Comparison of ENCODE assay signal across 23 cellular contexts in the genomic region with DNA sequence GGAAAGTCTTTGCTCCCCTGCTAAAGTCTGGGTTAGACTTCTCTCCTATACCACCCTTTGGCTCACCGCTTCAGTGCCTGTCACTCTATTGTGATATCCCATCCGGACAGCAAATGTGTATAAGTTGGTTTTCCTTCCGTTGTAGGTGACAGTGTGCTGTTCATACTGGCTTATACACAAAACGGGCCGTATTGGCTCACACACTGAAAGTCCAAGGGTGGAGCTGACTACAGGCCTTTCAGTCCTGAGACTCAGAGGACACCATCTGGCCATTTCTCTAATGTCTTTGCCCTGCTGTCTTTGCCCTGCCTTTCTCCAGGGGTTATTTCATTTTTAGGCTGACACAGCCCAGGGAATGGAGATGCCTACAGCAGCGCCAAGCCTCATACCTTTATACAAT.
"Had no signal": no experiment of that assay in that cellular context is flagged by ENCODE, and none has a peak within 500 bp of the region (broad histone marks: within the 10 kb centered on the region; RNA-seq: fewer than 3 reads in every experiment).

No MANE protein-coding gene starts in this region.

- H3K27me3 ChIP-seq: brain microvascular endothelial cell, tibial nerve, vagina had no signal

- H3K27ac Mint-ChIP-seq: activated CD4-positive, alpha-beta T cell treated with anti-CD3 and anti-CD28 coated beads, Interleukin-2, amount 10 ng/mL, durations not matched to agents 7 days and 5 days; activated CD8-positive, alpha-beta T cell treated with anti-CD3 and anti-CD28 coated beads, Interleukin-2, amount 10 ng/mL, durations not matched to agents 7 days and 5 days; activated naive CD4-positive, alpha-beta T cell treated with anti-CD3 and anti-CD28 coated beads, Interleukin-2, amount 10 ng/mL, durations not matched to agents 7 days and 5 days; activated naive CD8-positive, alpha-beta T cell treated with anti-CD3 and anti-CD28 coated beads, Interleukin-2, amount 50 U/mL, for 24 hours; activated T-cell treated with anti-CD3 and anti-CD28 coated beads, Interleukin-2, amount 50 U/mL, for 24 hours; activated T-helper 2 cell treated with anti-CD3 and anti-CD28 coated beads, Interferon-gamma antibody, Interleukin-2, Interleukin-4, amounts not matched to agents 10 μg/mL and 5 μg/mL and 100 μg/mL, durations not matched to agents 14 hours and 24 hours and 36 hours; effector memory CD8-positive, alpha-beta T cell; T-helper 1 cell treated with Interleukin-12 subunit alpha and Interleukin-12 subunit beta and Interleukin-4 antibody, amounts not matched to agents 30 μg/mL and 1 μg/mL, for 36 hours had no signal

- H3K4me1 Mint-ChIP-seq: activated CD4-positive, alpha-beta T cell treated with anti-CD3 and anti-CD28 coated beads, Interleukin-2, amount 10 ng/mL, durations not matched to agents 7 days and 5 days; activated naive CD4-positive, alpha-beta T cell treated with anti-CD3 and anti-CD28 coated beads, Interleukin-2, amount 10 ng/mL, durations not matched to agents 7 days and 5 days; activated naive CD8-positive, alpha-beta T cell treated with anti-CD3 and anti-CD28 coated beads, Interleukin-2, amount 50 U/mL, for 24 hours; naive B cell had no signal

- ATAC-seq: activated CD4-positive, CD25-positive, alpha-beta regulatory T cell treated with anti-CD3 and anti-CD28 coated beads, Interleukin-2, amount 50 U/mL, for 24 hours; activated CD8-positive, alpha-beta T cell treated with anti-CD3 and anti-CD28 coated beads, Interleukin-2, amount 10 ng/mL, durations not matched to agents 7 days and 5 days; activated naive CD8-positive, alpha-beta T cell treated with anti-CD3 and anti-CD28 coated beads, Interleukin-2, amount 50 U/mL, for 24 hours; effector memory CD8-positive, alpha-beta T cell; mucosa of descending colon; right cardiac atrium; stimulated activated naive CD8-positive, alpha-beta T cell treated with anti-CD3 and anti-CD28 coated beads, Interleukin-15, Interleukin-2, amounts not matched to agents 100 U/mL and 50 U/mL, for 24 hours had no signal

- H3K4me3 ChIP-seq: lung, mucosa of descending colon, tibial nerve, vagina had no signal

- DNase-seq: activated CD4-positive, alpha-beta T cell treated with anti-CD3 and anti-CD28 coated beads, Interleukin-2, amount 10 ng/mL, durations not matched to agents 7 days and 5 days; activated CD8-positive, alpha-beta T cell treated with anti-CD3 and anti-CD28 coated beads, Interleukin-2, amount 10 ng/mL, durations not matched to agents 7 days and 5 days; activated naive CD4-positive, alpha-beta T cell treated with anti-CD3 and anti-CD28 coated beads, Interleukin-2, amount 10 ng/mL, durations not matched to agents 7 days and 5 days; activated naive CD8-positive, alpha-beta T cell treated with anti-CD3 and anti-CD28 coated beads, Interleukin-2, amount 50 U/mL, for 24 hours; activated T-cell treated with anti-CD3 and anti-CD28 coated beads, Interleukin-2, amount 50 U/mL, for 24 hours; anterior cingulate cortex; effector memory CD8-positive, alpha-beta T cell; hippocampal formation; mucosa of descending colon; naive B cell; psoas muscle; right cardiac atrium; stimulated activated naive CD8-positive, alpha-beta T cell treated with anti-CD3 and anti-CD28 coated beads, Interleukin-15, Interleukin-2, amounts not matched to agents 100 U/mL and 50 U/mL, for 24 hours; substantia nigra had no signal

- H3K36me3 Mint-ChIP-seq: activated naive CD4-positive, alpha-beta T cell treated with anti-CD3 and anti-CD28 coated beads, Interleukin-2, amount 10 ng/mL, durations not matched to agents 7 days and 5 days had no signal

- H3K36me3 ChIP-seq: brain microvascular endothelial cell, tibial nerve, vagina had no signal

- H3K9me3 Mint-ChIP-seq: activated naive CD4-positive, alpha-beta T cell treated with anti-CD3 and anti-CD28 coated beads, Interleukin-2, amount 10 ng/mL, durations not matched to agents 7 days and 5 days had no signal

- H3K9me3 ChIP-seq: psoas muscle, vagina had no signal

- H3K27ac ChIP-seq: brain microvascular endothelial cell, psoas muscle, skin epidermis, tibial nerve, vagina had no signal

- H3K4me3 Mint-ChIP-seq: activated CD4-positive, alpha-beta T cell treated with anti-CD3 and anti-CD28 coated beads, Interleukin-2, amount 10 ng/mL, durations not matched to agents 7 days and 5 days; activated CD8-positive, alpha-beta T cell treated with anti-CD3 and anti-CD28 coated beads, Interleukin-2, amount 10 ng/mL, durations not matched to agents 7 days and 5 days; activated naive CD4-positive, alpha-beta T cell treated with anti-CD3 and anti-CD28 coated beads, Interleukin-2, amount 10 ng/mL, durations not matched to agents 7 days and 5 days; activated naive CD8-positive, alpha-beta T cell treated with anti-CD3 and anti-CD28 coated beads, Interleukin-2, amount 50 U/mL, for 24 hours; activated T-cell treated with anti-CD3 and anti-CD28 coated beads, Interleukin-2, amount 50 U/mL, for 24 hours; effector memory CD8-positive, alpha-beta T cell; naive B cell; neural crest cell; T-helper 1 cell treated with Interleukin-12 subunit alpha and Interleukin-12 subunit beta and Interleukin-4 antibody, amounts not matched to agents 30 μg/mL and 1 μg/mL, for 36 hours had no signal

- H3K4me1 ChIP-seq: psoas muscle, tibial nerve, vagina had no signal
